Comparison of ENCODE assay signal across 1 cellular context in the genomic region with DNA sequence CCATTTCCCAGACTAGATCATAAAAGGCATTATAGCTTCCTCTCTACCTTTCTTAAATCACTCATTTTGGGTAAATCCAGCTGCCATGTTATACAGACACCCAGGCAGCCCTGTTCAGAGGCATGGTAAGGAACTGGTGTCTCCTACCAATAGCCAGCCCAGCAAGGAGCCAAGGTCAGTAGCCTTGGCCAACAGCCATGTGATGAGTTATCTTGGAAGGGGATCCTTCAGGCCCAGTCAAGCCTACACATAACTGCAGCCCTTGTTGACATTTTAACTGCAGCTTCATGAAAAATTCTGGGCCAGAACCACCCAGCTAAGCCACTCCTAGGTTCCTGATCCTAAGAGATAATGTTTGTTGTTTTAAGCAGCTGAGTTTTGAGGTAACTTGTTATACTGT.
TF ChIP-seq lines count a peak whose summit lies in the region.

No MANE protein-coding gene starts in this region.

TF ChIP-seq in K562, 482 proteins besides CTCF, POLR2A, EP300 and RAD21 (continued from another document and continues in another):
- TF ChIP-seq, protein P1, sequence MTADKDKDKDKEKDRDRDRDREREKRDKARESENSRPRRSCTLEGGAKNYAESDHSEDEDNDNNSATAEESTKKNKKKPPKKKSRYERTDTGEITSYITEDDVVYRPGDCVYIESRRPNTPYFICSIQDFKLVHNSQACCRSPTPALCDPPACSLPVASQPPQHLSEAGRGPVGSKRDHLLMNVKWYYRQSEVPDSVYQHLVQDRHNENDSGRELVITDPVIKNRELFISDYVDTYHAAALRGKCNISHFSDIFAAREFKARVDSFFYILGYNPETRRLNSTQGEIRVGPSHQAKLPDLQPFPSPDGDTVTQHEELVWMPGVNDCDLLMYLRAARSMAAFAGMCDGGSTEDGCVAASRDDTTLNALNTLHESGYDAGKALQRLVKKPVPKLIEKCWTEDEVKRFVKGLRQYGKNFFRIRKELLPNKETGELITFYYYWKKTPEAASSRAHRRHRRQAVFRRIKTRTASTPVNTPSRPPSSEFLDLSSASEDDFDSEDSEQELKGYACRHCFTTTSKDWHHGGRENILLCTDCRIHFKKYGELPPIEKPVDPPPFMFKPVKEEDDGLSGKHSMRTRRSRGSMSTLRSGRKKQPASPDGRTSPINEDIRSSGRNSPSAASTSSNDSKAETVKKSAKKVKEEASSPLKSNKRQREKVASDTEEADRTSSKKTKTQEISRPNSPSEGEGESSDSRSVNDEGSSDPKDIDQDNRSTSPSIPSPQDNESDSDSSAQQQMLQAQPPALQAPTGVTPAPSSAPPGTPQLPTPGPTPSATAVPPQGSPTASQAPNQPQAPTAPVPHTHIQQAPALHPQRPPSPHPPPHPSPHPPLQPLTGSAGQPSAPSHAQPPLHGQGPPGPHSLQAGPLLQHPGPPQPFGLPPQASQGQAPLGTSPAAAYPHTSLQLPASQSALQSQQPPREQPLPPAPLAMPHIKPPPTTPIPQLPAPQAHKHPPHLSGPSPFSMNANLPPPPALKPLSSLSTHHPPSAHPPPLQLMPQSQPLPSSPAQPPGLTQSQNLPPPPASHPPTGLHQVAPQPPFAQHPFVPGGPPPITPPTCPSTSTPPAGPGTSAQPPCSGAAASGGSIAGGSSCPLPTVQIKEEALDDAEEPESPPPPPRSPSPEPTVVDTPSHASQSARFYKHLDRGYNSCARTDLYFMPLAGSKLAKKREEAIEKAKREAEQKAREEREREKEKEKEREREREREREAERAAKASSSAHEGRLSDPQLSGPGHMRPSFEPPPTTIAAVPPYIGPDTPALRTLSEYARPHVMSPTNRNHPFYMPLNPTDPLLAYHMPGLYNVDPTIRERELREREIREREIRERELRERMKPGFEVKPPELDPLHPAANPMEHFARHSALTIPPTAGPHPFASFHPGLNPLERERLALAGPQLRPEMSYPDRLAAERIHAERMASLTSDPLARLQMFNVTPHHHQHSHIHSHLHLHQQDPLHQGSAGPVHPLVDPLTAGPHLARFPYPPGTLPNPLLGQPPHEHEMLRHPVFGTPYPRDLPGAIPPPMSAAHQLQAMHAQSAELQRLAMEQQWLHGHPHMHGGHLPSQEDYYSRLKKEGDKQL (CRISPR knock-in tag; IDR thresholded peaks at IDR 0.05; ENCODE audit: borderline replicate concordance), result no peak
- TF ChIP-seq, protein P2, sequence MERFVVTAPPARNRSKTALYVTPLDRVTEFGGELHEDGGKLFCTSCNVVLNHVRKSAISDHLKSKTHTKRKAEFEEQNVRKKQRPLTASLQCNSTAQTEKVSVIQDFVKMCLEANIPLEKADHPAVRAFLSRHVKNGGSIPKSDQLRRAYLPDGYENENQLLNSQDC (CRISPR knock-in tag; IDR thresholded peaks at IDR 0.05), result no peak
- no peak for TF ChIP-seq CCAR2 (IDR thresholded peaks at IDR 0.05; ENCODE audit: low read depth, low read length)
- TF ChIP-seq, protein P3, sequence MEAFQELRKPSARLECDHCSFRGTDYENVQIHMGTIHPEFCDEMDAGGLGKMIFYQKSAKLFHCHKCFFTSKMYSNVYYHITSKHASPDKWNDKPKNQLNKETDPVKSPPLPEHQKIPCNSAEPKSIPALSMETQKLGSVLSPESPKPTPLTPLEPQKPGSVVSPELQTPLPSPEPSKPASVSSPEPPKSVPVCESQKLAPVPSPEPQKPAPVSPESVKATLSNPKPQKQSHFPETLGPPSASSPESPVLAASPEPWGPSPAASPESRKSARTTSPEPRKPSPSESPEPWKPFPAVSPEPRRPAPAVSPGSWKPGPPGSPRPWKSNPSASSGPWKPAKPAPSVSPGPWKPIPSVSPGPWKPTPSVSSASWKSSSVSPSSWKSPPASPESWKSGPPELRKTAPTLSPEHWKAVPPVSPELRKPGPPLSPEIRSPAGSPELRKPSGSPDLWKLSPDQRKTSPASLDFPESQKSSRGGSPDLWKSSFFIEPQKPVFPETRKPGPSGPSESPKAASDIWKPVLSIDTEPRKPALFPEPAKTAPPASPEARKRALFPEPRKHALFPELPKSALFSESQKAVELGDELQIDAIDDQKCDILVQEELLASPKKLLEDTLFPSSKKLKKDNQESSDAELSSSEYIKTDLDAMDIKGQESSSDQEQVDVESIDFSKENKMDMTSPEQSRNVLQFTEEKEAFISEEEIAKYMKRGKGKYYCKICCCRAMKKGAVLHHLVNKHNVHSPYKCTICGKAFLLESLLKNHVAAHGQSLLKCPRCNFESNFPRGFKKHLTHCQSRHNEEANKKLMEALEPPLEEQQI (IDR thresholded peaks at IDR 0.05), result peak; percentile 66; the same call in 1 of the 2 replicates
- TF ChIP-seq PRPF4 (IDR thresholded peaks at IDR 0.05; ENCODE audit: insufficient read depth, low read depth, low read length, poor library complexity, severe bottlenecking), result no peak
- TF ChIP-seq ASH1L (IDR thresholded peaks at IDR 0.05; ENCODE audit: borderline replicate concordance, low read depth, partially characterized antibody), result no peak
- no peak for TF ChIP-seq ZNF507 (tag; conservative IDR thresholded peaks at IDR 0.05)
- no peak for TF ChIP-seq PCBP2 (IDR thresholded peaks at IDR 0.05; ENCODE audit: low read depth, low read length, poor library complexity, severe bottlenecking)
- no peak for TF ChIP-seq SNIP1 (IDR thresholded peaks at IDR 0.05; ENCODE audit: low read depth)
- no peak for TF ChIP-seq FUS (optimal IDR thresholded peaks at IDR 0.05; ENCODE audit: low read depth, low read length)
- TF ChIP-seq SRSF7 (optimal IDR thresholded peaks at IDR 0.05; ENCODE audit: low read depth, low read length), result no peak
- TF ChIP-seq, protein P4, sequence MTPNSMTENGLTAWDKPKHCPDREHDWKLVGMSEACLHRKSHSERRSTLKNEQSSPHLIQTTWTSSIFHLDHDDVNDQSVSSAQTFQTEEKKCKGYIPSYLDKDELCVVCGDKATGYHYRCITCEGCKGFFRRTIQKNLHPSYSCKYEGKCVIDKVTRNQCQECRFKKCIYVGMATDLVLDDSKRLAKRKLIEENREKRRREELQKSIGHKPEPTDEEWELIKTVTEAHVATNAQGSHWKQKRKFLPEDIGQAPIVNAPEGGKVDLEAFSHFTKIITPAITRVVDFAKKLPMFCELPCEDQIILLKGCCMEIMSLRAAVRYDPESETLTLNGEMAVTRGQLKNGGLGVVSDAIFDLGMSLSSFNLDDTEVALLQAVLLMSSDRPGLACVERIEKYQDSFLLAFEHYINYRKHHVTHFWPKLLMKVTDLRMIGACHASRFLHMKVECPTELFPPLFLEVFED (CRISPR knock-in tag; conservative IDR thresholded peaks at IDR 0.05), result no peak
- TF ChIP-seq TEAD2 (tag; IDR thresholded peaks at IDR 0.05), result no peak
- TF ChIP-seq, protein P5, sequence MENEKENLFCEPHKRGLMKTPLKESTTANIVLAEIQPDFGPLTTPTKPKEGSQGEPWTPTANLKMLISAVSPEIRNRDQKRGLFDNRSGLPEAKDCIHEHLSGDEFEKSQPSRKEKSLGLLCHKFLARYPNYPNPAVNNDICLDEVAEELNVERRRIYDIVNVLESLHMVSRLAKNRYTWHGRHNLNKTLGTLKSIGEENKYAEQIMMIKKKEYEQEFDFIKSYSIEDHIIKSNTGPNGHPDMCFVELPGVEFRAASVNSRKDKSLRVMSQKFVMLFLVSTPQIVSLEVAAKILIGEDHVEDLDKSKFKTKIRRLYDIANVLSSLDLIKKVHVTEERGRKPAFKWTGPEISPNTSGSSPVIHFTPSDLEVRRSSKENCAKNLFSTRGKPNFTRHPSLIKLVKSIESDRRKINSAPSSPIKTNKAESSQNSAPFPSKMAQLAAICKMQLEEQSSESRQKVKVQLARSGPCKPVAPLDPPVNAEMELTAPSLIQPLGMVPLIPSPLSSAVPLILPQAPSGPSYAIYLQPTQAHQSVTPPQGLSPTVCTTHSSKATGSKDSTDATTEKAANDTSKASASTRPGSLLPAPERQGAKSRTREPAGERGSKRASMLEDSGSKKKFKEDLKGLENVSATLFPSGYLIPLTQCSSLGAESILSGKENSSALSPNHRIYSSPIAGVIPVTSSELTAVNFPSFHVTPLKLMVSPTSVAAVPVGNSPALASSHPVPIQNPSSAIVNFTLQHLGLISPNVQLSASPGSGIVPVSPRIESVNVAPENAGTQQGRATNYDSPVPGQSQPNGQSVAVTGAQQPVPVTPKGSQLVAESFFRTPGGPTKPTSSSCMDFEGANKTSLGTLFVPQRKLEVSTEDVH (IDR thresholded peaks at IDR 0.05; ENCODE audit: low read depth, partially characterized antibody), result no peak
- TF ChIP-seq, protein P6, sequence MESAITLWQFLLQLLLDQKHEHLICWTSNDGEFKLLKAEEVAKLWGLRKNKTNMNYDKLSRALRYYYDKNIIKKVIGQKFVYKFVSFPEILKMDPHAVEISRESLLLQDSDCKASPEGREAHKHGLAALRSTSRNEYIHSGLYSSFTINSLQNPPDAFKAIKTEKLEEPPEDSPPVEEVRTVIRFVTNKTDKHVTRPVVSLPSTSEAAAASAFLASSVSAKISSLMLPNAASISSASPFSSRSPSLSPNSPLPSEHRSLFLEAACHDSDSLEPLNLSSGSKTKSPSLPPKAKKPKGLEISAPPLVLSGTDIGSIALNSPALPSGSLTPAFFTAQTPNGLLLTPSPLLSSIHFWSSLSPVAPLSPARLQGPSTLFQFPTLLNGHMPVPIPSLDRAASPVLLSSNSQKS (CRISPR knock-in tag; IDR thresholded peaks at IDR 0.05), result no peak
- TF ChIP-seq, protein P7, sequence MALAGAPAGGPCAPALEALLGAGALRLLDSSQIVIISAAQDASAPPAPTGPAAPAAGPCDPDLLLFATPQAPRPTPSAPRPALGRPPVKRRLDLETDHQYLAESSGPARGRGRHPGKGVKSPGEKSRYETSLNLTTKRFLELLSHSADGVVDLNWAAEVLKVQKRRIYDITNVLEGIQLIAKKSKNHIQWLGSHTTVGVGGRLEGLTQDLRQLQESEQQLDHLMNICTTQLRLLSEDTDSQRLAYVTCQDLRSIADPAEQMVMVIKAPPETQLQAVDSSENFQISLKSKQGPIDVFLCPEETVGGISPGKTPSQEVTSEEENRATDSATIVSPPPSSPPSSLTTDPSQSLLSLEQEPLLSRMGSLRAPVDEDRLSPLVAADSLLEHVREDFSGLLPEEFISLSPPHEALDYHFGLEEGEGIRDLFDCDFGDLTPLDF (CRISPR knock-in tag; IDR thresholded peaks at IDR 0.05), result no peak
- TF ChIP-seq ZBTB7A (IDR thresholded peaks at IDR 0.05; ENCODE audit: borderline replicate concordance, control insufficient read depth, low read depth, low read length), result no peak
- TF ChIP-seq ZFPM2 (CRISPR knock-in tag; IDR thresholded peaks at IDR 0.05), result no peak
- TF ChIP-seq SMAD2 (IDR thresholded peaks at IDR 0.05; ENCODE audit: low read depth, low read length), result no peak
- TF ChIP-seq HNRNPL (IDR thresholded peaks at IDR 0.05; ENCODE audit: low read depth, low read length), result no peak
- TF ChIP-seq ZNF316 (IDR thresholded peaks at IDR 0.05), result no peak
- no peak for TF ChIP-seq ATF1 (CRISPR knock-in tag; IDR thresholded peaks at IDR 0.05)
- peak; percentile 38; the same call in 1 of the 2 replicates for TF ChIP-seq ATF1 (tag; IDR thresholded peaks at IDR 0.05)
- TF ChIP-seq, protein P8, sequence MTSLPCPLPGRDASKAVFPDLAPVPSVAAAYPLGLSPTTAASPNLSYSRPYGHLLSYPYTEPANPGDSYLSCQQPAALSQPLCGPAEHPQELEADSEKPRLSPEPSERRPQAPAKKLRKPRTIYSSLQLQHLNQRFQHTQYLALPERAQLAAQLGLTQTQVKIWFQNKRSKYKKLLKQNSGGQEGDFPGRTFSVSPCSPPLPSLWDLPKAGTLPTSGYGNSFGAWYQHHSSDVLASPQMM (CRISPR knock-in tag; IDR thresholded peaks at IDR 0.05), result no peak
- TF ChIP-seq, protein P9, sequence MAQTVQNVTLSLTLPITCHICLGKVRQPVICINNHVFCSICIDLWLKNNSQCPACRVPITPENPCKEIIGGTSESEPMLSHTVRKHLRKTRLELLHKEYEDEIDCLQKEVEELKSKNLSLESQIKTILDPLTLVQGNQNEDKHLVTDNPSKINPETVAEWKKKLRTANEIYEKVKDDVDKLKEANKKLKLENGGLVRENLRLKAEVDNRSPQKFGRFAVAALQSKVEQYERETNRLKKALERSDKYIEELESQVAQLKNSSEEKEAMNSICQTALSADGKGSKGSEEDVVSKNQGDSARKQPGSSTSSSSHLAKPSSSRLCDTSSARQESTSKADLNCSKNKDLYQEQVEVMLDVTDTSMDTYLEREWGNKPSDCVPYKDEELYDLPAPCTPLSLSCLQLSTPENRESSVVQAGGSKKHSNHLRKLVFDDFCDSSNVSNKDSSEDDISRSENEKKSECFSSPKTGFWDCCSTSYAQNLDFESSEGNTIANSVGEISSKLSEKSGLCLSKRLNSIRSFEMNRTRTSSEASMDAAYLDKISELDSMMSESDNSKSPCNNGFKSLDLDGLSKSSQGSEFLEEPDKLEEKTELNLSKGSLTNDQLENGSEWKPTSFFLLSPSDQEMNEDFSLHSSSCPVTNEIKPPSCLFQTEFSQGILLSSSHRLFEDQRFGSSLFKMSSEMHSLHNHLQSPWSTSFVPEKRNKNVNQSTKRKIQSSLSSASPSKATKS (CRISPR knock-in tag; IDR thresholded peaks at IDR 0.05), result no peak
- 0 out of 2 replicates have a peak, but pooled peaks have one; percentile 11 for TF ChIP-seq GABPA (tag; conservative IDR thresholded peaks at IDR 0.05; ENCODE audit: low read depth)
- TF ChIP-seq RBM22 (IDR thresholded peaks at IDR 0.05; ENCODE audit: low read depth, low read length, poor library complexity, severe bottlenecking), result no peak
- TF ChIP-seq ZNF12 (CRISPR knock-in tag; IDR thresholded peaks at IDR 0.05), result no peak
- no peak for TF ChIP-seq PML (IDR thresholded peaks at IDR 0.05; ENCODE audit: low read length)
- no peak for TF ChIP-seq PTTG1 (tag; IDR thresholded peaks at IDR 0.05; ENCODE audit: low read depth)
- no peak for TF ChIP-seq ILK (tag; IDR thresholded peaks at IDR 0.05; ENCODE audit: borderline replicate concordance, low read depth)
- TF ChIP-seq ZNF444 (CRISPR knock-in tag; IDR thresholded peaks at IDR 0.05), result no peak
- no peak for TF ChIP-seq ZKSCAN1 (IDR thresholded peaks at IDR 0.05; ENCODE audit: low read depth, low read length)
- TF ChIP-seq, protein P10, sequence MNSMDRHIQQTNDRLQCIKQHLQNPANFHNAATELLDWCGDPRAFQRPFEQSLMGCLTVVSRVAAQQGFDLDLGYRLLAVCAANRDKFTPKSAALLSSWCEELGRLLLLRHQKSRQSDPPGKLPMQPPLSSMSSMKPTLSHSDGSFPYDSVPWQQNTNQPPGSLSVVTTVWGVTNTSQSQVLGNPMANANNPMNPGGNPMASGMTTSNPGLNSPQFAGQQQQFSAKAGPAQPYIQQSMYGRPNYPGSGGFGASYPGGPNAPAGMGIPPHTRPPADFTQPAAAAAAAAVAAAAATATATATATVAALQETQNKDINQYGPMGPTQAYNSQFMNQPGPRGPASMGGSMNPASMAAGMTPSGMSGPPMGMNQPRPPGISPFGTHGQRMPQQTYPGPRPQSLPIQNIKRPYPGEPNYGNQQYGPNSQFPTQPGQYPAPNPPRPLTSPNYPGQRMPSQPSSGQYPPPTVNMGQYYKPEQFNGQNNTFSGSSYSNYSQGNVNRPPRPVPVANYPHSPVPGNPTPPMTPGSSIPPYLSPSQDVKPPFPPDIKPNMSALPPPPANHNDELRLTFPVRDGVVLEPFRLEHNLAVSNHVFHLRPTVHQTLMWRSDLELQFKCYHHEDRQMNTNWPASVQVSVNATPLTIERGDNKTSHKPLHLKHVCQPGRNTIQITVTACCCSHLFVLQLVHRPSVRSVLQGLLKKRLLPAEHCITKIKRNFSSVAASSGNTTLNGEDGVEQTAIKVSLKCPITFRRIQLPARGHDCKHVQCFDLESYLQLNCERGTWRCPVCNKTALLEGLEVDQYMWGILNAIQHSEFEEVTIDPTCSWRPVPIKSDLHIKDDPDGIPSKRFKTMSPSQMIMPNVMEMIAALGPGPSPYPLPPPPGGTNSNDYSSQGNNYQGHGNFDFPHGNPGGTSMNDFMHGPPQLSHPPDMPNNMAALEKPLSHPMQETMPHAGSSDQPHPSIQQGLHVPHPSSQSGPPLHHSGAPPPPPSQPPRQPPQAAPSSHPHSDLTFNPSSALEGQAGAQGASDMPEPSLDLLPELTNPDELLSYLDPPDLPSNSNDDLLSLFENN (IDR thresholded peaks at IDR 0.05; ENCODE audit: low read depth in 2 of 2, low read length in 2 of 2), result no peak
- no peak for TF ChIP-seq PYGO2 (tag; IDR thresholded peaks at IDR 0.05)
